In genomic region chr14:74945852-74946658, GRCh38 we compare ENCODE assay signal across 8 cellular contexts. TPM values are rescaled to one million over a fixed set of nuclear protein-coding genes. Genes with fewer than 3 reads are reported as not detected.
DNase-seq lines count a peak whose midpoint lies in the region; ATAC-seq and TF ChIP-seq lines count a peak whose summit lies in the region.

No MANE protein-coding gene starts in this region.

- peaks cover 24 to 34% of the 10 kb centered on the region in 2 donors for H3K4me1 ChIP-seq in thoracic aorta (ENCODE audit: control insufficient read depth in 1 of 2, low read depth in 2 of 2)

- ATAC-seq in activated T-helper 17 cell treated with anti-CD3 and anti-CD28 coated beads, Interleukin-2, amount 50 U/mL, for 72 hours (replicated peaks): peak; percentile 60
- no peak for ATAC-seq in thoracic aorta (ENCODE audit: insufficient number of reproducible peaks, low FRiP score, low read depth)
- no peak for ATAC-seq in GM18868 (IDR thresholded peaks at IDR 0.05; ENCODE audit: unreplicated experiment)

- H3K36me3 ChIP-seq in GM06990 (ENCODE audit: control insufficient read depth, insufficient read depth, low read length): no peaks in the 10 kb centered on the region
- no peaks in the 10 kb centered on the region for H3K36me3 ChIP-seq in thoracic aorta

- H3K27ac Mint-ChIP-seq in activated T-helper 17 cell treated with anti-CD3 and anti-CD28 coated beads, Interleukin-2, amount 50 U/mL, for 72 hours: peak overlapping the region; percentile 73

- H3K4me3 ChIP-seq in GM06990 (replicated peaks; ENCODE audit: low read depth, low read length) (no peak overlapping the region), thoracic aorta (peak overlapping the region; percentile 53)
- H3K4me3 ChIP-seq in Jurkat, Clone E6-1 (ENCODE audit: low read length): no peak overlapping the region

- H3K27me3 ChIP-seq in GM06990 (replicated peaks; ENCODE audit: control insufficient read depth, insufficient read depth, low read length): no peaks in the 10 kb centered on the region
- H3K27me3 ChIP-seq in thoracic aorta (replicated peaks; ENCODE audit: insufficient read depth): no peaks in the 10 kb centered on the region

- CTCF ChIA-PET in RWPE1 (lab: Yijun Ruan, JAX): interaction anchor here (0.7 to 3.3 kb wide), 13 partner anchors 9 to 143 kb away, joined by 3 to 25 read pairs (median 6); partner anchors contain the start of gene PGF

- no peaks in the 10 kb centered on the region for H3K27me3 Mint-ChIP-seq in activated T-helper 17 cell treated with anti-CD3 and anti-CD28 coated beads, Interleukin-2, amount 50 U/mL, for 72 hours

- peak overlapping the region; percentile 51 for H3K4me3 Mint-ChIP-seq in activated T-helper 17 cell treated with anti-CD3 and anti-CD28 coated beads, Interleukin-2, amount 50 U/mL, for 72 hours

- TF ChIP-seq CTCF in GM06990 (IDR thresholded peaks at IDR 0.05; ENCODE audit: insufficient read depth, low read length, poor library complexity, severe bottlenecking) (peak; percentile 95), RWPE1 (conservative IDR thresholded peaks at IDR 0.05; ENCODE audit: low read depth) (peak; percentile 89), thoracic aorta (IDR thresholded peaks at IDR 0.05) (peak; percentile 94)

- peaks cover 19% of the 10 kb centered on the region for H3K4me1 Mint-ChIP-seq in activated T-helper 17 cell treated with anti-CD3 and anti-CD28 coated beads, Interleukin-2, amount 50 U/mL, for 72 hours

- no peak for DNase-seq in GM06990 (ENCODE audit: extremely low read depth, insufficient read length)
- DNase-seq in Jurkat, Clone E6-1 (ENCODE audit: low read depth, low spot score): peak; percentile 37
- peak; percentile 72 for DNase-seq in RWPE1 (ENCODE audit: low spot score)
- peak; percentile 56 for DNase-seq in fibroblast of the conjunctiva (ENCODE audit: low read depth)
- DNase-seq in occipital lobe (lab: John Stamatoyannopoulos, UW): peak; percentile 42
- DNase-seq in thoracic aorta (ENCODE audit: low spot score): peak; percentile 37

- POLR2A ChIA-PET in RWPE1 (lab: Yijun Ruan, JAX; ENCODE audit: low non-redundant PET): interaction anchor here (1.3 kb wide), 1 partner anchor 118 kb away, joined by 5 read pairs; the partner anchor contains the start of gene ACYP1

- peak overlapping the region; percentile 74 for H3K27ac ChIP-seq in RWPE1
- H3K27ac ChIP-seq in thoracic aorta: peak overlapping the region; percentile 62 to 76

- no peaks in the 10 kb centered on the region for H3K9me3 ChIP-seq in thoracic aorta

- H3K36me3 Mint-ChIP-seq in activated T-helper 17 cell treated with anti-CD3 and anti-CD28 coated beads, Interleukin-2, amount 50 U/mL, for 72 hours (ENCODE audit: low read depth): no peaks in the 10 kb centered on the region

- no peaks in the 10 kb centered on the region for H3K9me3 Mint-ChIP-seq in activated T-helper 17 cell treated with anti-CD3 and anti-CD28 coated beads, Interleukin-2, amount 50 U/mL, for 72 hours

RNA-seq across cellular contexts. Expression of gene PGF, which starts 9.3 kb away (rescaled TPM):
- polyA plus RNA-seq in Jurkat, Clone E6-1 (2012; ENCODE audit: insufficient read depth, insufficient read length): not detected
- under 1 TPM; 0.40 to 0.48 TPM for total RNA-seq in activated T-helper 17 cell treated with anti-CD3 and anti-CD28 coated beads, Interleukin-2, amount 50 U/mL, for 72 hours
- total RNA-seq in occipital lobe (2.0 TPM), thoracic aorta (10 to 100 TPM; 34.4 to 75.3 TPM)

RNA-seq across cellular contexts. Expression of gene RPS6KL1, which starts 23.0 kb away (rescaled TPM):
- polyA plus RNA-seq in Jurkat, Clone E6-1 (2012; ENCODE audit: insufficient read depth, insufficient read length): not detected
- 1 to 10 TPM in 1 of 2 donors, under 1 TPM in 1; 0.79 to 3.2 TPM for total RNA-seq in activated T-helper 17 cell treated with anti-CD3 and anti-CD28 coated beads, Interleukin-2, amount 50 U/mL, for 72 hours
- total RNA-seq in occipital lobe (26.5 TPM), thoracic aorta (10 to 100 TPM in 1 of 2 donors, 1 to 10 TPM in 1; 9.4 to 17.6 TPM)

RNA-seq across cellular contexts. Expression of gene EIF2B2, which starts 56.7 kb away (rescaled TPM):
- 116 TPM for polyA plus RNA-seq in Jurkat, Clone E6-1 (2012; ENCODE audit: insufficient read depth, insufficient read length)
- 10 to 100 TPM; 27.4 to 44.3 TPM for total RNA-seq in activated T-helper 17 cell treated with anti-CD3 and anti-CD28 coated beads, Interleukin-2, amount 50 U/mL, for 72 hours
- total RNA-seq in occipital lobe (20.3 TPM), thoracic aorta (10 to 100 TPM; 32.7 to 39.8 TPM)

Comparison
In these comparisons a context has a peak if more than half of its experiments do, and no peak if none do; other contexts are left out.
1. RNA of gene PGF, which starts 9.3 kb away (total RNA-seq): 34.4 to 75.3 TPM in thoracic aorta; 2.0 TPM in occipital lobe (single experiment) and 0.40 to 0.48 TPM in activated T-helper 17 cell treated with anti-CD3 and anti-CD28 coated beads, Interleukin-2, amount 50 U/mL, for 72 hours; every median in the first group is over 10 times any median in the second.
2. Peak in every context shown above with its lines, with median percentiles within 50 percentile points of each other: CTCF ChIP-seq.